19 cellular contexts compared by ENCODE assay signal in genomic region chr2:78304678-78305077, GRCh38.
"Had no signal": no experiment of that assay in that cellular context is flagged by ENCODE, and none has a peak within 500 bp of the region (broad histone marks: within the 10 kb centered on the region; RNA-seq: fewer than 3 reads in every experiment).

No MANE protein-coding gene starts in this region.

- H3K36me3 ChIP-seq: ascending aorta, cardiac muscle cell, right atrium auricular region had no signal

- DNase-seq: activated CD4-positive, alpha-beta T cell treated with anti-CD3 and anti-CD28 coated beads, Interleukin-2, amount 50 U/mL, for 1 hour; activated naive CD4-positive, alpha-beta T cell treated with anti-CD3 and anti-CD28 coated beads for 36 hours; activated naive CD8-positive, alpha-beta T cell treated with anti-CD3 and anti-CD28 coated beads, Interleukin-2, amount 50 U/mL, for 24 hours; activated T-cell treated with anti-CD3 and anti-CD28 coated beads, Interleukin-2, amount 50 U/mL, for 1 hour; dorsolateral prefrontal cortex; erythroblast; mammary epithelial cell; mucosa of descending colon; naive thymus-derived CD4-positive, alpha-beta T cell; nucleus accumbens; stimulated activated CD4-positive, alpha-beta T cell treated with anti-CD3 and anti-CD28 coated beads, Interleukin-4, amount 100 ng/mL, for 24 hours; stimulated activated CD8-positive, alpha-beta memory T cell treated with anti-CD3 and anti-CD28 coated beads, Interleukin-4, amount 100 ng/mL, for 48 hours; stimulated activated naive CD4-positive, alpha-beta T cell treated with Interleukin-2 at 50 U/mL for 16 hours had no signal

- H3K4me1 Mint-ChIP-seq: activated naive CD8-positive, alpha-beta T cell treated with anti-CD3 and anti-CD28 coated beads, Interleukin-2, amount 50 U/mL, for 24 hours; naive thymus-derived CD4-positive, alpha-beta T cell had no signal

- H3K9me3 Mint-ChIP-seq: type B pancreatic cell had no signal

- H3K4me3 ChIP-seq: ascending aorta, cardiac muscle cell, dorsolateral prefrontal cortex, mucosa of descending colon, right atrium auricular region, skin epidermis had no signal

- H3K4me3 Mint-ChIP-seq: activated naive CD4-positive, alpha-beta T cell treated with anti-CD3 and anti-CD28 coated beads for 36 hours; activated naive CD8-positive, alpha-beta T cell treated with anti-CD3 and anti-CD28 coated beads, Interleukin-2, amount 50 U/mL, for 24 hours; naive thymus-derived CD4-positive, alpha-beta T cell; type B pancreatic cell had no signal

- H3K9me3 ChIP-seq: ascending aorta, mucosa of descending colon, right atrium auricular region had no signal

- H3K27me3 ChIP-seq: ascending aorta, cardiac muscle cell, dorsolateral prefrontal cortex, right atrium auricular region had no signal

- H3K27me3 Mint-ChIP-seq: activated naive CD8-positive, alpha-beta T cell treated with anti-CD3 and anti-CD28 coated beads, Interleukin-2, amount 50 U/mL, for 24 hours; naive thymus-derived CD4-positive, alpha-beta T cell; type B pancreatic cell had no signal

- H3K27ac Mint-ChIP-seq: activated naive CD4-positive, alpha-beta T cell treated with anti-CD3 and anti-CD28 coated beads for 36 hours; activated naive CD8-positive, alpha-beta T cell treated with anti-CD3 and anti-CD28 coated beads, Interleukin-2, amount 50 U/mL, for 24 hours; activated T-helper 2 cell treated with anti-CD3 and anti-CD28 coated beads, Interferon-gamma antibody, Interleukin-2, Interleukin-4, amounts not matched to agents 10 μg/mL and 5 μg/mL and 100 μg/mL, durations not matched to agents 14 hours and 24 hours and 36 hours; naive thymus-derived CD4-positive, alpha-beta T cell; type B pancreatic cell had no signal

- H3K27ac ChIP-seq: ascending aorta, cardiac muscle cell, right atrium auricular region, skin epidermis had no signal

- H3K4me1 ChIP-seq: ascending aorta, right atrium auricular region had no signal

- H3K36me3 Mint-ChIP-seq: naive thymus-derived CD4-positive, alpha-beta T cell; type B pancreatic cell had no signal
